ENCODE assay signal across 1 cellular context in genomic region chr1:51926171-51926812, GRCh38.
TF ChIP-seq lines count a peak whose summit lies in the region.

No MANE protein-coding gene starts in this region.

TF ChIP-seq in HepG2, 621 proteins besides CTCF, POLR2A, EP300 and RAD21 (continued from another document):
- TF ChIP-seq STAG1 (CRISPR knock-in tag; IDR thresholded peaks at IDR 0.05) (peak; percentile 61), SMC3 (IDR thresholded peaks at IDR 0.05; ENCODE audit: low read length) (peak; percentile 28; the same call in 1 of the 2 replicates), ZNF580 (CRISPR knock-in tag; IDR thresholded peaks at IDR 0.05; ENCODE audit: borderline replicate concordance, low read depth) (no peak)
- TF ChIP-seq, protein P1, sequence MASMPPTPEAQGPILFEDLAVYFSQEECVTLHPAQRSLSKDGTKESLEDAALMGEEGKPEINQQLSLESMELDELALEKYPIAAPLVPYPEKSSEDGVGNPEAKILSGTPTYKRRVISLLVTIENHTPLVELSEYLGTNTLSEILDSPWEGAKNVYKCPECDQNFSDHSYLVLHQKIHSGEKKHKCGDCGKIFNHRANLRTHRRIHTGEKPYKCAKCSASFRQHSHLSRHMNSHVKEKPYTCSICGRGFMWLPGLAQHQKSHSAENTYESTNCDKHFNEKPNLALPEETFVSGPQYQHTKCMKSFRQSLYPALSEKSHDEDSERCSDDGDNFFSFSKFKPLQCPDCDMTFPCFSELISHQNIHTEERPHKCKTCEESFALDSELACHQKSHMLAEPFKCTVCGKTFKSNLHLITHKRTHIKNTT (CRISPR knock-in tag; IDR thresholded peaks at IDR 0.05): no peak
